In genomic region chr6:158561938-158562337, GRCh38 we compare ENCODE assay signal across 12 cellular contexts. TPM values are rescaled to one million over a fixed set of nuclear protein-coding genes. Genes with fewer than 3 reads are reported as not detected.
A peak's percentile ranks its signal among the peaks of the same experiment; 100 is the strongest.
DNase-seq lines count a peak whose midpoint lies in the region; ATAC-seq and TF ChIP-seq lines count a peak whose summit lies in the region.
"Had no signal": no experiment of that assay in that cellular context is flagged by ENCODE, and none has a peak within 500 bp of the region (broad histone marks: within the 10 kb centered on the region; RNA-seq: fewer than 3 reads in every experiment).

No MANE protein-coding gene starts in this region.

- TF ChIP-seq CTCF in DND-41 (IDR thresholded peaks at IDR 0.05; ENCODE audit: borderline replicate concordance, extremely low read depth, low read length, poor library complexity, severe bottlenecking) = no peak
- TF ChIP-seq CTCF in choroid plexus epithelial cell (conservative IDR thresholded peaks at IDR 0.05; ENCODE audit: low read depth, low read length) = no peak
- no peak for TF ChIP-seq CTCF in tibial nerve (IDR thresholded peaks at IDR 0.05)

- peak overlapping the region; percentile 43 for H3K4ac ChIP-seq in trophoblast cell (ENCODE audit: low read depth, low read length)

- peaks cover 12% of the 10 kb centered on the region for H3K79me1 ChIP-seq in trophoblast cell (ENCODE audit: low read length)

- H2AFZ ChIP-seq in DND-41 (ENCODE audit: low read depth, low read length) = no peak overlapping the region
- H2AFZ ChIP-seq in trophoblast cell (ENCODE audit: insufficient read depth, low read length, poor library complexity) = no peak overlapping the region

- WGBS in trophoblast cell (ENCODE audit: extremely low coverage, insufficient coverage, insufficient read length) = no CpG with 5 or more reads among the region's 8 CpGs
- WGBS in tibial nerve, 2 donors = 81 to 85% methylated on average over 8 of the region's 8 CpGs

- TF ChIP-seq POLR2A in tibial nerve (IDR thresholded peaks at IDR 0.05) = no peak

- H2BK5ac ChIP-seq in trophoblast cell (ENCODE audit: low read depth, low read length, poor library complexity) = no peak overlapping the region

- H3K79me2 ChIP-seq in DND-41 (ENCODE audit: insufficient read depth, low read length) (peaks cover 66% of the 10 kb centered on the region), trophoblast cell (ENCODE audit: control insufficient read depth, insufficient read depth, low read length, poor library complexity) (peaks cover 9% of the 10 kb centered on the region)

- H2BK12ac ChIP-seq in trophoblast cell (ENCODE audit: low read length) = no peak overlapping the region

- peaks cover 7% of the 10 kb centered on the region; the same call in 1 of the 2 replicates for H3K36me3 ChIP-seq in DND-41 (ENCODE audit: insufficient read depth, low read length)
- H3K36me3 ChIP-seq in NT2/D1 (ENCODE audit: insufficient read depth, insufficient read length, low read length) = peaks cover 27% of the 10 kb centered on the region
- H3K36me3 ChIP-seq in trophoblast cell (ENCODE audit: control insufficient read depth in 1 of 2, insufficient read depth in 2 of 2, low read length in 2 of 2) = no peaks in the 10 kb centered on the region
- H3K36me3 ChIP-seq in tibial nerve = no peaks in the 10 kb centered on the region
- H3K36me3 ChIP-seq: ascending aorta, vagina had no signal

- H3K4me1 ChIP-seq in DND-41 (ENCODE audit: insufficient read depth, low read length) (peaks cover 35% of the 10 kb centered on the region), NT2/D1 (ENCODE audit: insufficient read depth, insufficient read length) (peaks cover 8% of the 10 kb centered on the region), trophoblast cell (ENCODE audit: control insufficient read depth in 1 of 2, insufficient read depth in 2 of 2, low read length in 2 of 2) (peaks cover 15 to 21% of the 10 kb centered on the region in 2 experiments), tibial nerve (peaks cover 0 to 32% (median 12%) of the 10 kb centered on the region in 4 donors)

- H3K14ac ChIP-seq in trophoblast cell (ENCODE audit: low read length) = no peak overlapping the region

- H4K91ac ChIP-seq in trophoblast cell (ENCODE audit: low read depth, low read length) = no peak overlapping the region

- no peak overlapping the region for H2AK5ac ChIP-seq in trophoblast cell (ENCODE audit: low read length)

- H3K27ac ChIP-seq in DND-41 (ENCODE audit: low read length) (no peak overlapping the region), trophoblast cell (ENCODE audit: low read depth, low read length) (no peak overlapping the region), tibial nerve (no peak overlapping the region)
- H3K27ac ChIP-seq: ascending aorta, vagina had no signal

- H3K4me3 ChIP-seq in DND-41 (ENCODE audit: low read depth in 1 of 2, low read length in 2 of 2) (peak overlapping the region in 1 of 2 experiments; percentile 64; a peak in 1 of 4 replicates), NT2/D1 (ENCODE audit: insufficient read length, low read depth) (no peak overlapping the region), choroid plexus epithelial cell (ENCODE audit: low read depth, low read length) (peak overlapping the region; percentile 84), trophoblast cell (ENCODE audit: low read depth, low read length) (no peak overlapping the region), tibial nerve (no peak overlapping the region)

- peak overlapping the region; percentile 86 for H3K9ac ChIP-seq in DND-41 (ENCODE audit: low read depth, low read length)
- H3K9ac ChIP-seq in NT2/D1 (ENCODE audit: insufficient read length, low read depth) = peak overlapping the region; percentile 93
- no peak overlapping the region for H3K9ac ChIP-seq in trophoblast cell (ENCODE audit: low read length)

- H3K18ac ChIP-seq in trophoblast cell (ENCODE audit: low read length) = no peak overlapping the region

- no peaks in the 10 kb centered on the region for H3K9me3 ChIP-seq in DND-41 (ENCODE audit: insufficient read depth, low read length, severe bottlenecking)
- no peaks in the 10 kb centered on the region for H3K9me3 ChIP-seq in NT2/D1 (ENCODE audit: insufficient read depth, low read length)
- H3K9me3 ChIP-seq in trophoblast cell (ENCODE audit: insufficient read depth, low read depth, low read length) = no peaks in the 10 kb centered on the region
- H3K9me3 ChIP-seq in tibial nerve = no peaks in the 10 kb centered on the region
- H3K9me3 ChIP-seq: ascending aorta, vagina had no signal

- no peak overlapping the region for H2BK120ac ChIP-seq in trophoblast cell (ENCODE audit: insufficient read depth, low read length, poor library complexity)

- H4K12ac ChIP-seq in trophoblast cell (ENCODE audit: low read depth, low read length) = no peak overlapping the region

- no peak for TF ChIP-seq EP300 in tibial nerve (IDR thresholded peaks at IDR 0.05)

- peak overlapping the region; percentile 69 for H3K4me2 ChIP-seq in DND-41 (ENCODE audit: insufficient read depth, low read length)
- H3K4me2 ChIP-seq in trophoblast cell (ENCODE audit: low read length) = peak overlapping the region; percentile 17

- DNase-seq in DND-41 (no peak), NT2/D1 (ENCODE audit: low read depth, low spot score) (no peak), choroid plexus epithelial cell (ENCODE audit: low read depth) (no peak), trophoblast cell (no peak), AG08395 (ENCODE audit: low spot score) (no peak), NCI-H2029 (lab: John Stamatoyannopoulos, UW) (no peak), tibial nerve (ENCODE audit: low spot score in 2 of 2) (no peak)
- DNase-seq: erythroblast, kidney glomerular epithelial cell, NCI-H1436 treated with DMSO at 0.1 percent for 48 hours had no signal

- no peak for ATAC-seq in DND-41 (ENCODE audit: insufficient read depth, low read depth)

- no peak overlapping the region for H3K23ac ChIP-seq in trophoblast cell (ENCODE audit: low read length)

- peaks cover 57% of the 10 kb centered on the region for H4K20me1 ChIP-seq in DND-41 (ENCODE audit: insufficient read depth, low read length)

- no peak overlapping the region for H4K8ac ChIP-seq in trophoblast cell (ENCODE audit: low read depth, low read length)

- H3K27me3 ChIP-seq in DND-41 (ENCODE audit: insufficient read depth, low read length, poor library complexity) = no peaks in the 10 kb centered on the region
- no peaks in the 10 kb centered on the region for H3K27me3 ChIP-seq in NT2/D1 (ENCODE audit: insufficient read depth, insufficient read length)
- H3K27me3 ChIP-seq in trophoblast cell (ENCODE audit: insufficient read depth, low read length) = no peaks in the 10 kb centered on the region
- H3K27me3 ChIP-seq in tibial nerve = no peaks in the 10 kb centered on the region
- H3K27me3 ChIP-seq: ascending aorta, vagina had no signal

RNA-seq across cellular contexts. Expression of gene TMEM181, which starts 2.0 kb away (rescaled TPM):
- 10.2 and 10.4 TPM in 2 replicates for polyA plus RNA-seq in trophoblast cell (2013)
- total RNA-seq in tibial nerve = 10 to 100 TPM; 14.1 to 19.0 (median 17.8) TPM
